ENCODE assay signal across 8 cellular contexts in genomic region chr13:32426981-32427851, GRCh38. TPM values are rescaled to one million over a fixed set of nuclear protein-coding genes. Genes with fewer than 3 reads are reported as not detected.
A peak's percentile ranks its signal among the peaks of the same experiment; 100 is the strongest.
DNase-seq lines count a peak whose midpoint lies in the region; ATAC-seq and TF ChIP-seq lines count a peak whose summit lies in the region.

No MANE protein-coding gene starts in this region.

- peaks cover 38% of the 10 kb centered on the region for H3K36me3 Mint-ChIP-seq in activated naive CD4-positive, alpha-beta T cell treated with anti-CD3 and anti-CD28 coated beads, Interleukin-2, amount 10 ng/mL, durations not matched to agents 7 days and 5 days

- peak overlapping the region; percentile 95 for H3K4me3 Mint-ChIP-seq in activated naive CD4-positive, alpha-beta T cell treated with anti-CD3 and anti-CD28 coated beads, Interleukin-2, amount 10 ng/mL, durations not matched to agents 7 days and 5 days

- peaks cover 42% of the 10 kb centered on the region for H3K4me1 Mint-ChIP-seq in activated naive CD4-positive, alpha-beta T cell treated with anti-CD3 and anti-CD28 coated beads, Interleukin-2, amount 10 ng/mL, durations not matched to agents 7 days and 5 days

- intact Hi-C loops in heart left ventricle (cut with DNase I) (loop anchor here in 2 of 10 donors (5.0 kb wide), 1 partner anchor 110 kb away; the partner anchor contains the start of gene N4BP2L2 (in 2 of the 2)), posterior cingulate gyrus (cut with DNase I) (loop anchor here (10.0 kb wide), 1 partner anchor 112 kb away; the partner anchor contains the start of genes BRCA2 and ZAR1L)

- no peaks in the 10 kb centered on the region for H3K27me3 Mint-ChIP-seq in activated naive CD4-positive, alpha-beta T cell treated with anti-CD3 and anti-CD28 coated beads, Interleukin-2, amount 10 ng/mL, durations not matched to agents 7 days and 5 days

- H3K27ac ChIP-seq in RWPE2 (ENCODE audit: poor library complexity, severe bottlenecking), result no peak overlapping the region
- H3K27ac ChIP-seq in heart left ventricle, result peak overlapping the region; percentile 56 to 98 (median 88)

- no peaks in the 10 kb centered on the region for H3K9me3 ChIP-seq in RWPE2 (ENCODE audit: severe bottlenecking)
- no peaks in the 10 kb centered on the region for H3K9me3 ChIP-seq in heart left ventricle

- WGBS in heart left ventricle, 4 donors, result 2 to 10% (median 3%) methylated on average over 37 to 90 of the region's 90 CpGs

- H3K36me3 ChIP-seq in RWPE2 (ENCODE audit: low read depth) (no peaks in the 10 kb centered on the region), heart left ventricle (peaks cover 0 to 26% (median 8%) of the 10 kb centered on the region in 9 donors)

- CTCF ChIA-PET in AG04449 (lab: Yijun Ruan, JAX), result interaction anchor here (1.3 to 2.0 kb wide), 2 partner anchors 12 to 153 kb away, joined by 3 to 4 read pairs; no protein-coding TSS in a partner anchor
- CTCF ChIA-PET in activated naive CD4-positive, alpha-beta T cell treated with anti-CD3 and anti-CD28 coated beads, Interleukin-2, amount 10 ng/mL, durations not matched to agents 7 days and 5 days (lab: Charles Lee), result interaction anchor here (1.0 to 1.8 kb wide), 5 partner anchors 18 to 591 kb away, joined by 3 to 4 read pairs (median 3); partner anchors contain the start of genes BRCA2 and ZAR1L

- ATAC-seq in GM18868 (IDR thresholded peaks at IDR 0.05; ENCODE audit: unreplicated experiment) (peak; percentile 11), HG03108 (IDR thresholded peaks at IDR 0.05; ENCODE audit: unreplicated experiment) (peak; percentile 7), RWPE2 (ENCODE audit: low read depth) (peak; percentile 54), heart left ventricle (peak in 3 of 4 donors; percentile 25 to 48 (median 39))

- POLR2A ChIA-PET in AG04449 (lab: Yijun Ruan, JAX), result no interaction called here

- TF ChIP-seq CTCF in AG04449 (IDR thresholded peaks at IDR 0.05; ENCODE audit: insufficient read depth, low read length, missing control alignments) (no peak), RWPE2 (IDR thresholded peaks at IDR 0.05; ENCODE audit: poor library complexity, severe bottlenecking) (no peak), heart left ventricle (IDR thresholded peaks at IDR 0.05) (no peak)

- peak overlapping the region; percentile 59 for H3K4me3 ChIP-seq in AG04449 (ENCODE audit: low read depth, low read length)
- H3K4me3 ChIP-seq in RWPE2 (ENCODE audit: severe bottlenecking), result peak overlapping the region; percentile 61
- peak overlapping the region; percentile 65 to 95 (median 80) for H3K4me3 ChIP-seq in heart left ventricle

- TF ChIP-seq POLR2A in heart left ventricle (IDR thresholded peaks at IDR 0.05), result no peak

- peaks cover 2% of the 10 kb centered on the region for H3K9me3 Mint-ChIP-seq in activated naive CD4-positive, alpha-beta T cell treated with anti-CD3 and anti-CD28 coated beads, Interleukin-2, amount 10 ng/mL, durations not matched to agents 7 days and 5 days

- H3K27ac Mint-ChIP-seq in activated naive CD4-positive, alpha-beta T cell treated with anti-CD3 and anti-CD28 coated beads, Interleukin-2, amount 10 ng/mL, durations not matched to agents 7 days and 5 days, result peak overlapping the region; percentile 99

- H3K4me1 ChIP-seq in RWPE2 (ENCODE audit: insufficient read depth, poor library complexity, severe bottlenecking) (no peaks in the 10 kb centered on the region), heart left ventricle (peaks cover 0 to 54% (median 17%) of the 10 kb centered on the region in 12 donors)

- H3K27me3 ChIP-seq in RWPE2 (ENCODE audit: insufficient read depth, poor library complexity, severe bottlenecking) (no peaks in the 10 kb centered on the region), heart left ventricle (no peaks in the 10 kb centered on the region)

- DNase-seq in AG04449 (ENCODE audit: low read depth, low spot score) (no peak), RWPE2 (ENCODE audit: low spot score) (no peak), heart left ventricle (peak; percentile 40 to 69 (median 45)), posterior cingulate gyrus (peak; percentile 45 to 93 (median 62)), SKM-1 (lab: John Stamatoyannopoulos, UW; ENCODE audit: unreplicated experiment) (no peak)
- DNase-seq in activated naive CD4-positive, alpha-beta T cell treated with anti-CD3 and anti-CD28 coated beads, Interleukin-2, amount 10 ng/mL, durations not matched to agents 7 days and 5 days, result peak; percentile 75

RNA-seq across cellular contexts. Expression of gene N4BP2L1, which starts 0.7 kb away (rescaled TPM):
- 10 to 100 TPM in 2 of 9 donors, 1 to 10 TPM in 7; 2.1 to 14.8 (median 4.5) TPM for total RNA-seq in heart left ventricle
- polyA plus RNA-seq in heart left ventricle, result 1 to 10 TPM; 3.2 to 8.2 TPM

Comparison
In these comparisons a context has a peak if more than half of its experiments do, and no peak if none do; other contexts are left out.
1. DNase-seq: peak in activated naive CD4-positive, alpha-beta T cell treated with anti-CD3 and anti-CD28 coated beads, Interleukin-2, amount 10 ng/mL, durations not matched to agents 7 days and 5 days (single experiment), heart left ventricle (5 of 5) and posterior cingulate gyrus (10 of 10); none in AG04449 (single experiment), RWPE2 (single experiment) and SKM-1 (single experiment).
2. Peak in every context shown above with its lines, with median percentiles within 50 percentile points of each other: H3K4me3 ChIP-seq and ATAC-seq.